Comparison of ENCODE assay signal across 17 cellular contexts in the genomic region with DNA sequence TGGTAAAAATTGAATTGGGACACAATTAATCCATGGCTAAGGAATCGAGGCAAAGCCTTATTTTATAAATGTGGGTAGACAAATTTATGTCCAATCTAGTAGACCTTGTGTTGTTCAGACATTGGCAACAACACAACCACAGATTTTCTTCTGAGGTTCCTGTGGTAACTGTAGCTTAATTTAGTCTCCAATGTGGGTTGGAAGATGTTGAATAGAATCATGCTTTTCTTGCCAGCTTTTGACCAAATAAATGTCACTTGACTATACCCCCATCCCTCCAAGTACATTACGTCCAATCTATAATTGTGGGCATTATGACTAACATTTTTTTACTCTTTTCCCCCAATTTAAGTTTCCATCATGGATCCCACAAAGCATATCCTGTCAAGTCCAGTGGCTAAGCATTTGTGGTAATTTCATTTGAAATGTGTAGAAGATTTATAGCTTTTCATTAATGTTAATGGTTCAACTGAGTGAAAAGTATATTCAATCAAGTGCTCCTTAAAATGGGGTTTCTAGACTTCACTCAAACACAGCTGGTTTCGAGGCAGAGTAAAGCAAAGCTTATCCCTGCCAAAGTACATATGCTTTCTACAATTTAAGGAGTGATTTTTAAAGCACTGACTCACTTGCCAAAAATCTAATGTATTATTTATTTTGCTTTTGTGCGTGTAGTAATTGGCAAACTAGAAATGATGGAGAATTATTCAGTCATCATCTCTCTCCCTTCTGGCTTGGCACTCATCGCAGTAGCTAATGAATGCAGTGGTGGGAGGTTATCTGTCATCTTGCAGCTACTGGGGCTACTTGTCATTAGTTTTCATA.
A peak's percentile ranks its signal among the peaks of the same experiment; 100 is the strongest.
DNase-seq lines count a peak whose midpoint lies in the region; ATAC-seq and TF ChIP-seq lines count a peak whose summit lies in the region.
"Had no signal": no experiment of that assay in that cellular context is flagged by ENCODE, and none has a peak within 500 bp of the region (broad histone marks: within the 10 kb centered on the region; RNA-seq: fewer than 3 reads in every experiment).

No MANE protein-coding gene starts in this region.

- DNase-seq in EH (ENCODE audit: low read depth) (peak; percentile 29), NCI-H1417 (lab: John Stamatoyannopoulos, UW) (peak in 2 of 3 experiments; percentile 24 to 90), amniotic epithelial cell (ENCODE audit: low read depth) (peak; percentile 53), left lung (no peak), NCI-H510A (lab: John Stamatoyannopoulos, UW) (no peak), CD1c-positive myeloid dendritic cell (ENCODE audit: extremely low spot score) (no peak)
- no peak for DNase-seq in activated CD4-positive, alpha-beta T cell treated with anti-CD3 and anti-CD28 coated beads for 1 hour
- DNase-seq: activated CD4-positive, alpha-beta memory T cell treated with anti-CD3 and anti-CD28 coated beads, Interleukin-2, amount 10 ng/mL, durations not matched to agents 7 days and 5 days; activated naive CD4-positive, alpha-beta T cell; CD4-positive, alpha-beta T cell; GOT3; mucosa of descending colon; NCI-H146; Peyer's patch; right cardiac atrium had no signal

- H3K27ac ChIP-seq in left lung: no peak overlapping the region
- H3K27ac ChIP-seq: Peyer's patch had no signal

- intact Hi-C loops in left lung (cut with DNase I): no loop called here

- TF ChIP-seq CTCF in left lung (IDR thresholded peaks at IDR 0.05): no peak

- H3K4me1 ChIP-seq in left lung: no peaks in the 10 kb centered on the region
- H3K4me1 ChIP-seq: Peyer's patch had no signal

- peaks cover 0 to 2% of the 10 kb centered on the region in 2 donors for H3K9me3 ChIP-seq in left lung
- H3K9me3 ChIP-seq: mucosa of descending colon, Peyer's patch had no signal

- H3K4me3 ChIP-seq in left lung: no peak overlapping the region
- H3K4me3 ChIP-seq: mucosa of descending colon, Peyer's patch had no signal

- no peaks in the 10 kb centered on the region for H3K36me3 ChIP-seq in left lung
- H3K36me3 ChIP-seq: Peyer's patch had no signal

- ATAC-seq in left lung: peak; percentile 71
- ATAC-seq in HG03520 (IDR thresholded peaks at IDR 0.05; ENCODE audit: unreplicated experiment): no peak
- ATAC-seq: esophagus mucosa, mucosa of descending colon, right cardiac atrium had no signal

- no peaks in the 10 kb centered on the region for H3K27me3 ChIP-seq in left lung
- H3K27me3 ChIP-seq: Peyer's patch had no signal

Comparison
In these comparisons a context has a peak if more than half of its experiments do, and no peak if none do; other contexts are left out.
1. DNase-seq: peak in EH (single experiment), NCI-H1417 (2 of 3) and amniotic epithelial cell (single experiment); none in left lung (0 of 2), activated CD4-positive, alpha-beta T cell treated with anti-CD3 and anti-CD28 coated beads for 1 hour (single experiment), NCI-H510A (single experiment) and CD1c-positive myeloid dendritic cell (single experiment).